ENCODE assay signal across 8 cellular contexts in genomic region chrX:47232803-47233332, GRCh38. TPM values are rescaled to one million over a fixed set of nuclear protein-coding genes. Genes with fewer than 3 reads are reported as not detected.
A peak's percentile ranks its signal among the peaks of the same experiment; 100 is the strongest.
DNase-seq lines count a peak whose midpoint lies in the region; ATAC-seq, FAIRE-seq and TF ChIP-seq lines count a peak whose summit lies in the region.

USP11 (plus strand) TSS chrX:47233009; CDS start chrX:47233044, 35 bp downstream.

- H2BK120ac ChIP-seq in IMR-90 (ENCODE audit: low read depth, low read length): peak within 1 kb of the TSS; percentile 42; the same call in 1 of the 2 replicates

- H3K4me1 ChIP-seq in IMR-90 (ENCODE audit: control insufficient read depth, insufficient read depth, low read length) (0 out of 2 replicates have a peak, but pooled peaks cover 1% of the 10 kb centered on the region), psoas muscle (peaks cover 5% of the 10 kb centered on the region)

- H3K23ac ChIP-seq in IMR-90 (ENCODE audit: low read depth, low read length): peak within 1 kb of the TSS; percentile 84

- H3K4me3 ChIP-seq in BJ (ENCODE audit: low read depth, low read length) (peak within 1 kb of the TSS; percentile 68), IMR-90 (ENCODE audit: insufficient read depth, low read depth, low read length) (peak within 1 kb of the TSS; percentile 83), SK-N-MC (peak within 1 kb of the TSS; percentile 87), psoas muscle (peak within 1 kb of the TSS; percentile 71)

- H4K8ac ChIP-seq in IMR-90 (ENCODE audit: low read depth in 2 of 2, low read length in 2 of 2): peak within 1 kb of the TSS; percentile 95 to 100

- peak within 1 kb of the TSS; percentile 83 for H2AK9ac ChIP-seq in IMR-90 (replicated peaks; ENCODE audit: low read depth, low read length, poor library complexity)

- no peak within 1 kb of the TSS; the same call in 2 of the 3 replicates for H2BK15ac ChIP-seq in IMR-90 (ENCODE audit: low read depth, low read length)

- H4K20me1 ChIP-seq in IMR-90 (ENCODE audit: insufficient read depth, low read length): peaks cover 16% of the 10 kb centered on the region; the same call in 1 of the 2 replicates

- H3K36me3 ChIP-seq in BJ (ENCODE audit: control insufficient read depth, insufficient read depth, low read length): peaks cover 4% of the 10 kb centered on the region
- peaks cover 9% of the 10 kb centered on the region for H3K36me3 ChIP-seq in IMR-90 (ENCODE audit: control insufficient read depth, insufficient read depth, low read length)
- H3K36me3 ChIP-seq in SK-N-MC (ENCODE audit: insufficient read depth, low read length): peaks cover 13% of the 10 kb centered on the region; the same call in 1 of the 2 replicates
- H3K36me3 ChIP-seq in psoas muscle (ENCODE audit: insufficient read depth in 1 of 2, low read depth in 1 of 2): peaks cover 0 to 20% of the 10 kb centered on the region in 2 donors

- H2AFZ ChIP-seq in IMR-90 (replicated peaks; ENCODE audit: low read length, poor library complexity): peak within 1 kb of the TSS; percentile 85

- 30% methylated on average over 35 of the region's 46 CpGs; no CpG with 5 or more reads in 1 of the 2 experiments for WGBS in IMR-90 (ENCODE audit: extremely low coverage in 2 of 2, insufficient read length in 1 of 2), 2 experiments
- 1 to 12% (median 2%) methylated on average over 28 to 46 of the region's 46 CpGs for WGBS in psoas muscle, 3 donors

- peak within 1 kb of the TSS; percentile 92 for H3K27ac ChIP-seq in IMR-90 (ENCODE audit: insufficient read depth, low read length)
- H3K27ac ChIP-seq in SK-N-MC: peak within 1 kb of the TSS; percentile 92
- peak within 1 kb of the TSS; percentile 91 for H3K27ac ChIP-seq in psoas muscle

- peak within 1 kb of the TSS; percentile 87 for H2BK5ac ChIP-seq in IMR-90 (ENCODE audit: low read depth, low read length, poor library complexity, severe bottlenecking)

- H3K9ac ChIP-seq in IMR-90 (ENCODE audit: low read depth, low read length): peak within 1 kb of the TSS; percentile 92
- H3K9ac ChIP-seq in SK-N-MC (ENCODE audit: insufficient read length): peak within 1 kb of the TSS; percentile 98

- peak within 1 kb of the TSS; percentile 81 for H3K4ac ChIP-seq in IMR-90 (ENCODE audit: low read depth, low read length)

- dilution Hi-C loops in IMR-90 (cut with HindIII; ENCODE audit: low sequenced_read_pairs, unreplicated experiment): no loop called here

- no peak within 1 kb of the TSS for H2BK20ac ChIP-seq in IMR-90 (ENCODE audit: low read depth, low read length)

- no TSS peak for BruUV-seq in IMR-90 (replicated peaks; lab: Mats Ljungman, UMichigan)

- peaks cover 8 to 18% of the 10 kb centered on the region in 2 experiments for H3K79me1 ChIP-seq in IMR-90 (ENCODE audit: low read depth in 1 of 2, low read length in 2 of 2)

- CTCF ChIA-PET in BJ (lab: Yijun Ruan, JAX): no interaction called here
- CTCF ChIA-PET in IMR-90 (lab: Yijun Ruan, JAX): interaction anchor here (0.6 to 1.5 kb wide), 2 partner anchors 80 to 109 kb away, joined by 3 to 4 read pairs; no protein-coding TSS in a partner anchor

- intact Hi-C loops in IMR-90 (cut with micrococcal nuclease): loop anchor here (1.0 to 5.0 kb wide), 2 partner anchors 79 to 149 kb away; no protein-coding TSS in a partner anchor
- intact Hi-C loops in left ventricle myocardium superior (cut with micrococcal nuclease): no loop called here
- intact Hi-C loops in psoas muscle (cut with DNase I): loop anchor here (2.0 kb wide), 1 partner anchor 14 kb away; the partner anchor contains the start of gene CDK16 (in 2 of the 2)

- peak within 1 kb of the TSS; percentile 76 for H2AK5ac ChIP-seq in IMR-90 (ENCODE audit: low read depth, low read length)

- 0 out of 2 replicates have a peak, but pooled peaks cover 5% of the 10 kb centered on the region for H3K9me1 ChIP-seq in IMR-90 (ENCODE audit: insufficient read depth, low read length)

- peak within 1 kb of the TSS; percentile 96 for H3K4me2 ChIP-seq in IMR-90 (ENCODE audit: low read depth, low read length)

- no peaks in the 10 kb centered on the region for H3K9me3 ChIP-seq in IMR-90 (ENCODE audit: control insufficient read depth, insufficient read depth, low read length)
- H3K9me3 ChIP-seq in SK-N-MC (ENCODE audit: low read depth, low read length): no peaks in the 10 kb centered on the region
- H3K9me3 ChIP-seq in psoas muscle: no peaks in the 10 kb centered on the region

- peak within 1 kb of the TSS; percentile 87 for H3K14ac ChIP-seq in IMR-90 (replicated peaks; ENCODE audit: low read depth, low read length)

- peak within 1 kb of the TSS; percentile 75 for H4K91ac ChIP-seq in IMR-90 (ENCODE audit: insufficient read depth, low read depth, low read length)

- in situ Hi-C loops in IMR-90 (cut with MboI; ENCODE audit: low sequenced_read_pairs): no loop called here

- no peak for FAIRE-seq in GM19239 (lab: Jason Lieb, UNC)

- ATAC-seq in IMR-90 (ENCODE audit: low read depth) (peak; percentile 16), left ventricle myocardium superior (peak; percentile 33), psoas muscle (peak; percentile 22 to 54 (median 32))

- peak within 1 kb of the TSS; percentile 73 for H3K18ac ChIP-seq in IMR-90 (ENCODE audit: low read depth, low read length)

- POLR2A ChIA-PET in BJ (lab: Charles Lee) (interaction anchor here (0.6 kb wide), 1 partner anchor 581 kb away, joined by 5 read pairs; no protein-coding TSS in a partner anchor), IMR-90 (lab: Charles Lee; ENCODE audit: unreplicated experiment) (interaction anchor here (1.1 kb wide), 1 partner anchor 15 kb away, joined by 4 read pairs; no protein-coding TSS in a partner anchor)

- no peaks in the 10 kb centered on the region for H3K27me3 ChIP-seq in BJ (ENCODE audit: control insufficient read depth, insufficient read depth, low read length)
- peaks cover 9% of the 10 kb centered on the region for H3K27me3 ChIP-seq in IMR-90 (ENCODE audit: control insufficient read depth, insufficient read depth, low read length)
- H3K27me3 ChIP-seq in psoas muscle (ENCODE audit: insufficient read depth in 3 of 3, low read length in 2 of 3): no peaks in the 10 kb centered on the region

- no peak for TF ChIP-seq CTCF in BJ (IDR thresholded peaks at IDR 0.05; ENCODE audit: insufficient read depth, low read depth, low read length)
- no peak for TF ChIP-seq CTCF in IMR-90 (conservative IDR thresholded peaks at IDR 0.05; ENCODE audit: low read depth, low read length)
- no peak for TF ChIP-seq CTCF in psoas muscle (IDR thresholded peaks at IDR 0.05)

- peak within 1 kb of the TSS; percentile 97 for H4K5ac ChIP-seq in IMR-90 (ENCODE audit: low read depth, low read length)

- H3K56ac ChIP-seq in IMR-90 (ENCODE audit: extremely low read depth, insufficient read depth, low read length): peak within 1 kb of the TSS; percentile 78

- TF ChIP-seq RAD21 in IMR-90 (IDR thresholded peaks at IDR 0.05; ENCODE audit: low read length): no peak

- peak; percentile 93 for TF ChIP-seq POLR2A in IMR-90 (IDR thresholded peaks at IDR 0.05; ENCODE audit: low read depth, low read length)

- DNase-seq in BJ (ENCODE audit: low read depth) (no peak), GM19239 (ENCODE audit: insufficient read length, low spot score) (peak; percentile 28), IMR-90 (peak; percentile 51), SK-N-MC (ENCODE audit: low read depth, low spot score) (no peak), anterior cingulate cortex (lab: John Stamatoyannopoulos, UW) (peak in 47 of 58 donors; percentile 2 to 75 (median 49)), left ventricle myocardium superior (no peak), psoas muscle (peak; percentile 46 to 80), GOT3 (lab: John Stamatoyannopoulos, UW) (no peak)

TF ChIP-seq in IMR-90, 13 proteins besides CTCF, POLR2A, EP300 and RAD21:
- TF ChIP-seq MAZ (IDR thresholded peaks at IDR 0.05; ENCODE audit: borderline replicate concordance, low read depth, low read length) (no peak), RFX5 (IDR thresholded peaks at IDR 0.05; ENCODE audit: low read depth, low read length) (no peak), CHD1 (IDR thresholded peaks at IDR 0.05; ENCODE audit: low read depth, low read length) (no peak), FOS (IDR thresholded peaks at IDR 0.05; ENCODE audit: low read depth, low read length) (no peak), ELK1 (IDR thresholded peaks at IDR 0.05; ENCODE audit: borderline replicate concordance, low read depth, low read length) (no peak), NFE2L2 (IDR thresholded peaks at IDR 0.05; ENCODE audit: low read depth, low read length) (no peak), RCOR1 (IDR thresholded peaks at IDR 0.05; ENCODE audit: insufficient replicate concordance, low read length) (no peak), BHLHE40 (IDR thresholded peaks at IDR 0.05; ENCODE audit: low read depth, low read length) (no peak), CEBPB (IDR thresholded peaks at IDR 0.05; ENCODE audit: low read depth, low read length) (no peak), MXI1 (IDR thresholded peaks at IDR 0.05; ENCODE audit: borderline replicate concordance, low read depth, low read length) (no peak), SMC3 (IDR thresholded peaks at IDR 0.05; ENCODE audit: low read depth, low read length) (no peak), USF2 (IDR thresholded peaks at IDR 0.05; ENCODE audit: low read depth, low read length) (no peak), MAFK (IDR thresholded peaks at IDR 0.05; ENCODE audit: low read depth, low read length) (no peak)

RNA-seq across cellular contexts. Expression of gene USP11, which starts in this region (rescaled TPM):
- polyA plus RNA-seq in BJ (2011; rRNA removed) (21.7 and 39.9 TPM in 2 replicates), IMR-90 (2012; rRNA removed) (33.0 and 33.5 TPM in 2 replicates), psoas muscle (10 to 100 TPM; 16.1 to 21.4 (median 21.1) TPM)
- 58.8 and 59.4 TPM in 2 replicates for polyA minus RNA-seq in BJ (2011; rRNA and poly(A)+ RNA removed)
- total RNA-seq in IMR-90 (2012; rRNA removed) (50.5 and 59.7 TPM in 2 replicates), left ventricle myocardium superior (31.4 TPM), psoas muscle (10 to 100 TPM; 30.7 to 50.7 (median 35.6) TPM)
- polyA plus RNA-seq in IMR-90 (2012; cell fraction: cytosol; rRNA removed): 18.8 and 25.3 TPM in 2 replicates
- 110 and 113 TPM in 2 replicates for polyA plus RNA-seq in IMR-90 (2012; cell fraction: nucleus; rRNA removed; ENCODE audit: low replicate concordance)

Comparison
In these comparisons a context has a peak if more than half of its experiments do, and no peak if none do; other contexts are left out.
1. DNase-seq: peak in GM19239 (single experiment), IMR-90 (single experiment), anterior cingulate cortex (47 of 58) and psoas muscle (2 of 2); none in BJ (single experiment), SK-N-MC (single experiment), left ventricle myocardium superior (single experiment) and GOT3 (single experiment).
2. Peak in every context shown above with its lines, with median percentiles within 50 percentile points of each other: H3K4me3 ChIP-seq, ATAC-seq and H3K27ac ChIP-seq.